Comparison of ENCODE assay signal across 8 cellular contexts in the genomic region with DNA sequence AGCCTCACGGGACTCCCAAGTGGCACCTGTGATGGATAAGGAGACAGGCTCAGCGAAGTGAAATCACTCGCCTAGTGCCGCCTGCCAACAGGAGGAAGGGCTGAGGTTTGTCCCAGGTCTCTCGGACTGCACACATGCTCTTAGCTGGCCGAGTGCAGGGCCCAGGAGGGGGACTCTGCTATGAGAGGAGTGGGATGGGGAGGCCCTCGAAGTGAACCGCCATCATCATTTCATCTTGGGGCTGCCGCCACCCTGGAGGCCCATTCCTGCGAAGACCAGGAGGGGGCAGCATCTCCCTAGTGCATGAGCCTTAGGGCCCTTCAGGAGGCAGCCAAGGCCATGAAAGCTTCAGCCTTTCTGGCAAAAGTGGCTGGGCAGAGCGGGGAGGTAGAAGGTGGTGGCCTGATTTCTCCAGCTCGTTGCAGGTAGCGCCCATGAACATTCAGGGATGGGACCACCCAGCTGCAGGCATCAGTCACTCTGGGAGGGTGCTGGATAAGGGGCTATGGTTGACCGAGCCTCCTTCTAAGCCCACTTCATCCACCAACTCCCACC. TPM values are rescaled to one million over a fixed set of nuclear protein-coding genes. Genes with fewer than 3 reads are reported as not detected.
DNase-seq lines count a peak whose midpoint lies in the region; ATAC-seq, FAIRE-seq and TF ChIP-seq lines count a peak whose summit lies in the region.

No MANE protein-coding gene starts in this region.

- peak overlapping the region in 2 of 7 donors; percentile 17 to 49 for H3K27ac Mint-ChIP-seq in CD4-positive, alpha-beta memory T cell

- CTCF ChIA-PET in CD4-positive, alpha-beta memory T cell (lab: Charles Lee; ENCODE audit: partially characterized antibody), result interaction anchor here (0.8 to 4.5 kb wide), 22 partner anchors 10 to 178 kb away, joined by 3 to 34 read pairs (median 5); a partner anchor contains a TSS
- CTCF ChIA-PET in HepG2 (lab: Yijun Ruan, JAX; ENCODE audit: low intra/inter-chr PET ratio, low total read pairs), result interaction anchor here (0.8 to 2.7 kb wide), 2 partner anchors 93 to 174 kb away, joined by 4 to 34 read pairs; no protein-coding TSS in a partner anchor

- no peaks in the 10 kb centered on the region for H3K9me3 ChIP-seq in CD4-positive, alpha-beta memory T cell (ENCODE audit: control insufficient read depth in 1 of 2, low read length in 2 of 2)
- no peaks in the 10 kb centered on the region for H3K9me3 ChIP-seq in HepG2 (ENCODE audit: low read length)

- H2AFZ ChIP-seq in HepG2 (ENCODE audit: low read length), result no peak overlapping the region

- H3K4me1 ChIP-seq in CD4-positive, alpha-beta memory T cell (ENCODE audit: insufficient read depth, low read length), result no peaks in the 10 kb centered on the region
- H3K4me1 ChIP-seq in HepG2 (ENCODE audit: insufficient read depth, low read length), result no peaks in the 10 kb centered on the region

- peaks cover 77% of the 10 kb centered on the region for H3K36me3 ChIP-seq in CD4-positive, alpha-beta memory T cell (ENCODE audit: insufficient read depth, low read length)
- peaks cover 3 to 7% of the 10 kb centered on the region in 2 experiments; a peak in 4 of 5 replicates for H3K36me3 ChIP-seq in HepG2 (replicated peaks in 1 of 2; ENCODE audit: control insufficient read depth in 1 of 2, insufficient read depth in 2 of 2, low read length in 2 of 2)

- ATAC-seq in HepG2 (peak; percentile 95), HG02840 (IDR thresholded peaks at IDR 0.05; ENCODE audit: low FRiP score, unreplicated experiment) (no peak)

- TF ChIP-seq RAD21 in HepG2 (CRISPR knock-in tag; IDR thresholded peaks at IDR 0.05), result peak; percentile 80

- no peaks in the 10 kb centered on the region for H3K27me3 Mint-ChIP-seq in CD4-positive, alpha-beta memory T cell

- peaks cover 43 to 81% of the 10 kb centered on the region in 2 donors for H3K36me3 Mint-ChIP-seq in CD4-positive, alpha-beta memory T cell

- peaks cover 0 to 5% (median 0%) of the 10 kb centered on the region in 4 donors for H3K4me1 Mint-ChIP-seq in CD4-positive, alpha-beta memory T cell

- TF ChIP-seq CTCF in HepG2 (CRISPR knock-in tag; IDR thresholded peaks at IDR 0.05), result peak; percentile 97

- no peaks in the 10 kb centered on the region for H3K79me2 ChIP-seq in HepG2 (ENCODE audit: insufficient read depth, low read length)

- H3K27me3 ChIP-seq in CD4-positive, alpha-beta memory T cell (ENCODE audit: insufficient read depth, low read length), result no peaks in the 10 kb centered on the region
- no peaks in the 10 kb centered on the region for H3K27me3 ChIP-seq in HepG2 (ENCODE audit: control insufficient read depth in 1 of 2, insufficient read depth in 2 of 2, low read length in 2 of 2)

- H3K27ac ChIP-seq in CD4-positive, alpha-beta memory T cell (ENCODE audit: low read depth, low read length), result no peak overlapping the region
- H3K27ac ChIP-seq in HepG2 (ENCODE audit: extremely low read length, insufficient read depth, low read length), result no peak overlapping the region

- peak; percentile 46 to 62 (median 57) for DNase-seq in CD4-positive, alpha-beta memory T cell
- DNase-seq in H4 (ENCODE audit: low spot score) (peak; percentile 62), NCI-H2171 treated with DMSO at 0.1 percent for 48 hours (lab: John Stamatoyannopoulos, UW) (peak; percentile 48), cerebellar cortex (ENCODE audit: low spot score) (peak; percentile 74), HepG2 (ENCODE audit: low spot score) (peak; percentile 35)
- peak; percentile 63 to 76 for DNase-seq in activated CD4-positive, alpha-beta T cell treated with anti-CD3 and anti-CD28 coated beads for 4 hours
- DNase-seq in stimulated activated CD4-positive, alpha-beta T cell treated with anti-CD3 and anti-CD28 coated beads, TNF-alpha, amount 100 ng/mL, for 4 hours (ENCODE audit: low read depth in 3 of 3), result peak; percentile 54 to 69 (median 58)

- BruUV-seq in HepG2 (replicated peaks; lab: Mats Ljungman, UMichigan), result no TSS peak

- 57% methylated on average over 9 of the region's 14 CpGs for WGBS in HepG2 (ENCODE audit: low lambda C conversion rate)

- no peak overlapping the region for H3K4me2 ChIP-seq in HepG2 (ENCODE audit: low read depth, low read length)

- no peak overlapping the region for H3K4me3 Mint-ChIP-seq in CD4-positive, alpha-beta memory T cell

- FAIRE-seq in HepG2 (lab: Jason Lieb, UNC), result peak; percentile 39

- no peaks in the 10 kb centered on the region for H3K9me3 Mint-ChIP-seq in CD4-positive, alpha-beta memory T cell

- no peak for TF ChIP-seq POLR2A in HepG2 (IDR thresholded peaks at IDR 0.05; ENCODE audit: insufficient read depth in 1 of 2, low read depth in 2 of 2, low read length in 2 of 2)

- TF ChIP-seq EP300 in HepG2 (IDR thresholded peaks at IDR 0.05; ENCODE audit: low read depth in 2 of 2, low read length in 2 of 2) (no peak), HepG2 (CRISPR knock-in tag; IDR thresholded peaks at IDR 0.05; ENCODE audit: borderline replicate concordance) (no peak)

- H3K4me3 ChIP-seq in CD4-positive, alpha-beta memory T cell (ENCODE audit: low read length in 2 of 2), result no peak overlapping the region
- H3K4me3 ChIP-seq in HepG2 (replicated peaks in 1 of 3; ENCODE audit: insufficient read depth in 1 of 3, low read depth in 2 of 3, low read length in 3 of 3), result no peak overlapping the region

- in situ Hi-C loops in HepG2 (cut with HindIII; ENCODE audit: extremely low pct_ligation_motif_present, low pct_unique_long_range_greater_than_20kb), result loop anchor here (5.0 kb wide), 1 partner anchor 92 kb away; no protein-coding TSS in a partner anchor

- POLR2A ChIA-PET in CD4-positive, alpha-beta memory T cell (lab: Charles Lee; ENCODE audit: partially characterized antibody), result interaction anchor here (0.6 to 1.2 kb wide), 3 partner anchors 94 to 174 kb away, joined by 3 to 5 read pairs (median 3); no protein-coding TSS in a partner anchor
- POLR2A ChIA-PET in HepG2 (lab: Yijun Ruan, JAX), result no interaction called here

- no peak overlapping the region for H3K9ac ChIP-seq in HepG2 (ENCODE audit: insufficient read depth, low read depth, low read length)

- intact Hi-C loops in CD4-positive, alpha-beta memory T cell (cut with micrococcal nuclease), result loop anchor here (1.0 kb wide), 1 partner anchor 100 kb away; no protein-coding TSS in a partner anchor
- intact Hi-C loops in HepG2 (cut with micrococcal nuclease; ENCODE audit: unreplicated experiment), result loop anchor here (1.0 kb wide), 2 partner anchors 93 to 174 kb away; no protein-coding TSS in a partner anchor

- no peaks in the 10 kb centered on the region for H4K20me1 ChIP-seq in HepG2 (ENCODE audit: insufficient read depth, low read length)

RNA-seq across cellular contexts. Expression of a gene that starts 17.3 kb away (rescaled TPM):
- 100 to 1,000 TPM; 186 to 190 TPM for total RNA-seq in CD4-positive, alpha-beta memory T cell
- 100 to 1,000 TPM; 249 to 298 TPM for polyA plus RNA-seq in CD4-positive, alpha-beta memory T cell
- 2.6 and 3.8 TPM in 2 replicates for total RNA-seq in H4 (2014; rRNA removed; shearing (Covaris generic))
- total RNA-seq in HepG2 (2016; rRNA removed; fragmentation: Illumina TruSeq; extraction: Trizol), result 0.18 and 0.49 TPM in 2 replicates
- total RNA-seq in HepG2 (2016; cell fraction: cytosol; rRNA removed; fragmentation: Illumina TruSeq; extraction: Trizol; ENCODE audit: low read depth), result 0.09 TPM in 1 of 2 replicates, not detected in the other
- total RNA-seq in HepG2 (2016; cell fraction: insoluble cytoplasmic fraction; rRNA removed; fragmentation: Illumina TruSeq; extraction: Trizol), result 0.24 and 0.36 TPM in 2 replicates
- total RNA-seq in HepG2 (2016; cell fraction: membrane; rRNA removed; fragmentation: Illumina TruSeq; extraction: Trizol), result 0.14 and 0.19 TPM in 2 replicates
- total RNA-seq in HepG2 (2016; cell fraction: nucleus; rRNA removed; fragmentation: Illumina TruSeq; extraction: Trizol), result 0.22 and 0.47 TPM in 2 replicates
- polyA plus RNA-seq in HepG2 (2011; rRNA removed), result 0.40 and 0.50 TPM in 2 replicates
- polyA plus RNA-seq in HepG2 (2011; cell fraction: cytosol; rRNA removed), result 0.27 and 0.47 TPM in 2 replicates
- 0.58 and 0.66 TPM in 2 replicates for polyA plus RNA-seq in HepG2 (2011; cell fraction: nucleus; rRNA removed)
- polyA plus RNA-seq in HepG2 (2012), result 0.76 and 2.1 TPM in 2 replicates
- 0.03 and 0.06 TPM in 2 replicates for polyA plus RNA-seq in HepG2 (2016; cell fraction: cytosol; fragmentation: Illumina TruSeq; extraction: Trizol; ENCODE audit: low read depth)
- polyA plus RNA-seq in HepG2 (2016; cell fraction: insoluble cytoplasmic fraction; fragmentation: Illumina TruSeq; extraction: Trizol; ENCODE audit: low read depth), result 0.21 and 0.29 TPM in 2 replicates
- polyA plus RNA-seq in HepG2 (2016; cell fraction: membrane; fragmentation: Illumina TruSeq; extraction: Trizol; ENCODE audit: low read depth), result 0.09 and 0.11 TPM in 2 replicates
- 0.43 and 0.48 TPM in 2 replicates for polyA plus RNA-seq in HepG2 (2016; cell fraction: nucleus; fragmentation: Illumina TruSeq; extraction: Trizol; ENCODE audit: insufficient read depth, low read depth)
- 0.30 and 18.0 TPM in 2 replicates for polyA minus RNA-seq in HepG2 (2011; rRNA and poly(A)+ RNA removed; ENCODE audit: low replicate concordance)
- polyA minus RNA-seq in HepG2 (2011; cell fraction: cytosol; rRNA and poly(A)+ RNA removed), result 0.49 and 1.3 TPM in 2 replicates
- 0.26 and 0.50 TPM in 2 replicates for polyA minus RNA-seq in HepG2 (2011; cell fraction: nucleus; rRNA and poly(A)+ RNA removed)

RNA-seq across cellular contexts. Expression of a gene that starts 19.8 kb away (rescaled TPM):
- total RNA-seq in CD4-positive, alpha-beta memory T cell, result 10 to 100 TPM; 81.8 to 92.3 TPM
- 10 to 100 TPM; 46.8 to 56.3 TPM for polyA plus RNA-seq in CD4-positive, alpha-beta memory T cell
- total RNA-seq in H4 (2014; rRNA removed; shearing (Covaris generic)), result 5.9 and 12.1 TPM in 2 replicates
- total RNA-seq in HepG2 (2016; rRNA removed; fragmentation: Illumina TruSeq; extraction: Trizol), result 4.0 and 5.8 TPM in 2 replicates
- 1.5 and 1.8 TPM in 2 replicates for total RNA-seq in HepG2 (2016; cell fraction: cytosol; rRNA removed; fragmentation: Illumina TruSeq; extraction: Trizol; ENCODE audit: low read depth)
- 4.8 and 5.0 TPM in 2 replicates for total RNA-seq in HepG2 (2016; cell fraction: insoluble cytoplasmic fraction; rRNA removed; fragmentation: Illumina TruSeq; extraction: Trizol)
- total RNA-seq in HepG2 (2016; cell fraction: membrane; rRNA removed; fragmentation: Illumina TruSeq; extraction: Trizol), result 3.2 and 5.3 TPM in 2 replicates
- 4.7 and 6.1 TPM in 2 replicates for total RNA-seq in HepG2 (2016; cell fraction: nucleus; rRNA removed; fragmentation: Illumina TruSeq; extraction: Trizol)
- 3.7 and 4.5 TPM in 2 replicates for polyA plus RNA-seq in HepG2 (2011; rRNA removed)
- 2.1 and 3.7 TPM in 2 replicates for polyA plus RNA-seq in HepG2 (2011; cell fraction: cytosol; rRNA removed)
- polyA plus RNA-seq in HepG2 (2011; cell fraction: nucleus; rRNA removed), result 11.0 and 15.9 TPM in 2 replicates
- 0.95 and 1.4 TPM in 2 replicates for polyA plus RNA-seq in HepG2 (2012)
- 2.2 and 2.8 TPM in 2 replicates for polyA plus RNA-seq in HepG2 (2016; cell fraction: cytosol; fragmentation: Illumina TruSeq; extraction: Trizol; ENCODE audit: low read depth)
- polyA plus RNA-seq in HepG2 (2016; cell fraction: insoluble cytoplasmic fraction; fragmentation: Illumina TruSeq; extraction: Trizol; ENCODE audit: low read depth), result 3.9 and 4.3 TPM in 2 replicates
- 1.9 and 2.6 TPM in 2 replicates for polyA plus RNA-seq in HepG2 (2016; cell fraction: membrane; fragmentation: Illumina TruSeq; extraction: Trizol; ENCODE audit: low read depth)
- 7.2 and 7.3 TPM in 2 replicates for polyA plus RNA-seq in HepG2 (2016; cell fraction: nucleus; fragmentation: Illumina TruSeq; extraction: Trizol; ENCODE audit: insufficient read depth, low read depth)
- 8.9 and 22.1 TPM in 2 replicates for polyA minus RNA-seq in HepG2 (2011; rRNA and poly(A)+ RNA removed; ENCODE audit: low replicate concordance)
- 1.3 and 2.0 TPM in 2 replicates for polyA minus RNA-seq in HepG2 (2011; cell fraction: cytosol; rRNA and poly(A)+ RNA removed)
- polyA minus RNA-seq in HepG2 (2011; cell fraction: nucleus; rRNA and poly(A)+ RNA removed), result 7.3 and 8.9 TPM in 2 replicates

Comparison
In these comparisons a context has a peak if more than half of its experiments do, and no peak if none do; other contexts are left out.
1. RNA of a gene that starts 17.3 kb away (total RNA-seq): 186 to 190 TPM in CD4-positive, alpha-beta memory T cell; 2.6 to 3.8 TPM in H4 and 0.09 to 0.49 TPM in HepG2; every median in the first group is over 10 times any median in the second.
2. Peak in every context shown above with its lines, with median percentiles within 50 percentile points of each other: DNase-seq.